ENCODE assay signal across 34 cellular contexts in the genomic region with DNA sequence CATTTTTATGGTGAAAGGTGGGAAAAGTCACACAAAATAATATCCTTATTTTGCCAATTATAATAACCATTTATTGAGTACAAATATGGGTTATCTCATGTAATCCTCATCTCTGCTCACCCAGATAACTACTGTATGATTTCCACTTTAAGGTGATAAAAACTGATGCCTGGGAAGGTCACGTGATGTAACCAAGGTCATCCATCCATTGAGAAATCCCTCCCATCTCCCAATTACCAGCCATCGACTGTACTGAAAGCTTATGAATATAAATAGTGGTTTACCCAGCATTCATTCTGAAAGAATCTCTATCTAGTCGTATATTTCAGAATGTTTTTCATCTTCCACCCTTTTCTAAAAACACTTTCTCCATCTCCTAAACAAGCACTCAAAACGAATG.
"Had no signal": no experiment of that assay in that cellular context is flagged by ENCODE, and none has a peak within 500 bp of the region (broad histone marks: within the 10 kb centered on the region; RNA-seq: fewer than 3 reads in every experiment).

No MANE protein-coding gene starts in this region.

- H3K36me3 ChIP-seq: MG63 had no signal

- H3K9me3 ChIP-seq: MG63 had no signal

- DNase-seq: Karpas-422, Kasumi-1, MG63, MM.1S, MV-4-11, NCI-H1048, NCI-H1092, NCI-H1092 treated with DMSO at 0.1 percent for 48 hours, NCI-H1105, NCI-H1105 treated with DMSO at 0.1 percent for 48 hours, NCI-H1417, NCI-H1417 treated with DMSO at 0.1 percent for 48 hours, NCI-H1436, NCI-H1436 treated with DMSO at 0.1 percent for 48 hours, NCI-H146, NCI-H1694, NCI-H1694 treated with DMSO at 0.1 percent for 48 hours, NCI-H187, NCI-H187 treated with DMSO at 0.1 percent for 48 hours, NCI-H1930, NCI-H2029, NCI-H2029 treated with DMSO at 0.1 percent for 48 hours, NCI-H2081, NCI-H2081 treated with DMSO at 0.1 percent for 48 hours, NCI-H2107, NCI-H2171, NCI-H2171 treated with DMSO at 0.1 percent for 48 hours, NCI-H2227 treated with DMSO at 0.1 percent for 48 hours, NCI-H226, NCI-H345, NCI-H446, NCI-H446 treated with DMSO at 0.1 percent for 48 hours, NCI-H510A, NCI-H510A treated with DMSO at 0.1 percent for 48 hours had no signal

- H3K4me3 ChIP-seq: MG63 had no signal
